16 cellular contexts compared by ENCODE assay signal in the genomic region with DNA sequence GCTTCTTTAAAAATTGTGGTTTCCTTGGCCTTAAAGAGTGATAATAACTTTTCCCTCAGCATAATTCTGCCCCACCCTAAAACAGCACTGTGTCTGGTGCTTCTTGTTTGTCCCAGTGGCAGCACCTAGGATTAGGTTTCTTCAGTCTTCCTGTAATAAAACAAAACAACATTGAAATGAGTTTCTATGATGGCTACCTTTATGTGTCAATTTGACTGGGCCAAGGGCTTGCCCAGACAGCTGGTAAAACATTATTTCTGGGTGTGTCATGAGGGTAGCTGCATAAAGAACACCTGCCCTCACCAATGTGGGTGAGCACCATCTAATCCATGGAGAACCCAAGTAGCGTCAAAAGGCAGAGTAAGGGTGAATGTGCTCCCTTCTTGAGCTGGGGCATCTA.
DNase-seq lines count a peak whose midpoint lies in the region; ATAC-seq, FAIRE-seq and TF ChIP-seq lines count a peak whose summit lies in the region.
"Had no signal": no experiment of that assay in that cellular context is flagged by ENCODE, and none has a peak within 500 bp of the region (broad histone marks: within the 10 kb centered on the region; RNA-seq: fewer than 3 reads in every experiment).

No MANE protein-coding gene starts in this region.

- FAIRE-seq in kidney (lab: Jason Lieb, UNC), result no peak

- peak overlapping the region; percentile 78 for H3K4me2 ChIP-seq in Karpas-422 (ENCODE audit: low read depth, low read length, poor library complexity, severe bottlenecking)
- H3K4me2 ChIP-seq in mammary epithelial cell (ENCODE audit: insufficient read depth, low read depth, low read length), result peak overlapping the region; percentile 40
- H3K4me2 ChIP-seq in parathyroid adenoma (ENCODE audit: low read length), result no peak overlapping the region
- H3K4me2 ChIP-seq: SK-N-SH had no signal

- H3K27ac ChIP-seq in Karpas-422 (ENCODE audit: low read length), result peak overlapping the region; percentile 99
- H3K27ac ChIP-seq in mammary epithelial cell (ENCODE audit: insufficient read depth, low read depth, low read length), result peak overlapping the region; percentile 99
- H3K27ac ChIP-seq in parathyroid adenoma, result peak overlapping the region; percentile 64
- H3K27ac ChIP-seq in CD4-positive, alpha-beta T cell (ENCODE audit: low read depth, low read length), result no peak overlapping the region
- no peak overlapping the region for H3K27ac ChIP-seq in kidney (ENCODE audit: low read depth in 2 of 2, low read length in 2 of 2)
- H3K27ac ChIP-seq: BLaER1 treated with 17β-estradiol and CSF1 and Interleukin-3, amounts not matched to agents 10 nM and 100 nM had no signal

- H2AFZ ChIP-seq in Karpas-422 (ENCODE audit: low read length), result no peak overlapping the region
- H2AFZ ChIP-seq in mammary epithelial cell (ENCODE audit: low read depth, low read length), result no peak overlapping the region
- H2AFZ ChIP-seq in parathyroid adenoma, result peak overlapping the region; percentile 72

- POLR2A ChIA-PET in CD4-positive, alpha-beta T cell (lab: Charles Lee), result no interaction called here

- no peaks in the 10 kb centered on the region for H4K20me1 ChIP-seq in Karpas-422 (ENCODE audit: insufficient read depth, low read depth, low read length)
- no peaks in the 10 kb centered on the region for H4K20me1 ChIP-seq in mammary epithelial cell (ENCODE audit: insufficient read depth, low read length)
- H4K20me1 ChIP-seq: BLaER1 treated with 17β-estradiol and CSF1 and Interleukin-3, amounts not matched to agents 10 nM and 100 nM had no signal

- H3K9me2 ChIP-seq in Karpas-422 (replicated peaks; ENCODE audit: insufficient read depth, low read length), result no peaks in the 10 kb centered on the region
- H3K9me2 ChIP-seq: SK-N-SH had no signal

- no peaks in the 10 kb centered on the region for H3K36me3 Mint-ChIP-seq in CD4-positive, alpha-beta T cell (ENCODE audit: low read depth)
- H3K36me3 Mint-ChIP-seq: activated naive CD8-positive, alpha-beta T cell treated with anti-CD3 and anti-CD28 coated beads for 36 hours; stimulated activated effector memory CD8-positive, alpha-beta T cell treated with anti-CD3 and anti-CD28 coated beads, Interleukin-12 subunit alpha, Interleukin-12 subunit beta, amount 100 ng/mL, for 72 hours had no signal

- intact Hi-C loops in mammary epithelial cell (cut with micrococcal nuclease), result loop anchor here (2.0 kb wide), 1 partner anchor 124 kb away; no protein-coding TSS in a partner anchor
- intact Hi-C loops in CD4-positive, alpha-beta T cell (cut with DNase I, micrococcal nuclease), result no loop called here
- intact Hi-C loops in kidney (cut with DNase I), result no loop called here

- H3K9me3 Mint-ChIP-seq in CD4-positive, alpha-beta T cell, result no peaks in the 10 kb centered on the region
- H3K9me3 Mint-ChIP-seq: activated naive CD8-positive, alpha-beta T cell treated with anti-CD3 and anti-CD28 coated beads for 36 hours; activated T-cell treated with anti-CD3 and anti-CD28 coated beads, Interleukin-2, amount 50 U/mL, for 24 hours; stimulated activated effector memory CD8-positive, alpha-beta T cell treated with anti-CD3 and anti-CD28 coated beads, Interleukin-12 subunit alpha, Interleukin-12 subunit beta, amount 100 ng/mL, for 72 hours had no signal

- CTCF ChIA-PET in mammary epithelial cell (lab: Charles Lee; ENCODE audit: low non-redundant PET), result no interaction called here
- CTCF ChIA-PET in CD4-positive, alpha-beta T cell (lab: Charles Lee), result no interaction called here

- no peak for TF ChIP-seq CTCF in mammary epithelial cell (conservative IDR thresholded peaks at IDR 0.05 in 1 of 2, IDR thresholded peaks at IDR 0.05 in 1 of 2; ENCODE audit: extremely low read depth in 1 of 2, insufficient read depth in 1 of 2, low read depth in 1 of 2, low read length in 2 of 2)
- TF ChIP-seq CTCF in parathyroid adenoma (IDR thresholded peaks at IDR 0.05), result no peak
- TF ChIP-seq CTCF in CD4-positive, alpha-beta T cell (IDR thresholded peaks at IDR 0.05), result no peak
- TF ChIP-seq CTCF in kidney (IDR thresholded peaks at IDR 0.05; ENCODE audit: borderline replicate concordance, extremely low read depth, insufficient read depth), result no peak

- H3K9me3 ChIP-seq in Karpas-422 (ENCODE audit: low read length) (no peaks in the 10 kb centered on the region), mammary epithelial cell (replicated peaks; ENCODE audit: insufficient read depth, low read length) (no peaks in the 10 kb centered on the region), parathyroid adenoma (ENCODE audit: control insufficient read depth, low read length) (no peaks in the 10 kb centered on the region), kidney (ENCODE audit: control insufficient read depth in 1 of 2, low read length in 2 of 2) (no peaks in the 10 kb centered on the region)
- H3K9me3 ChIP-seq in CD4-positive, alpha-beta T cell (ENCODE audit: control insufficient read depth, low read length), result no peaks in the 10 kb centered on the region
- H3K9me3 ChIP-seq: SK-N-SH had no signal

- H3K4me1 Mint-ChIP-seq in CD4-positive, alpha-beta T cell (ENCODE audit: low read depth), result no peaks in the 10 kb centered on the region
- H3K4me1 Mint-ChIP-seq: stimulated activated effector memory CD8-positive, alpha-beta T cell treated with anti-CD3 and anti-CD28 coated beads, Interleukin-12 subunit alpha, Interleukin-12 subunit beta, amount 100 ng/mL, for 72 hours had no signal

- H3K4me3 ChIP-seq in Karpas-422 (ENCODE audit: low read length) (peak overlapping the region; percentile 38), mammary epithelial cell (replicated peaks in 1 of 3; ENCODE audit: insufficient read depth in 1 of 3, low read depth in 2 of 3, low read length in 3 of 3) (no peak overlapping the region), parathyroid adenoma (ENCODE audit: low read depth, low read length) (no peak overlapping the region), kidney (ENCODE audit: low read length in 2 of 2) (no peak overlapping the region)
- H3K4me3 ChIP-seq: BLaER1 treated with 17β-estradiol and CSF1 and Interleukin-3, amounts not matched to agents 10 nM and 100 nM had no signal

- H3K27me3 ChIP-seq in Karpas-422 (ENCODE audit: low read length) (no peaks in the 10 kb centered on the region), mammary epithelial cell (ENCODE audit: insufficient read depth, low read length) (no peaks in the 10 kb centered on the region), parathyroid adenoma (ENCODE audit: control insufficient read depth, insufficient read depth, low read length) (no peaks in the 10 kb centered on the region)
- H3K27me3 ChIP-seq in CD4-positive, alpha-beta T cell (ENCODE audit: control insufficient read depth, insufficient read depth, low read length), result no peaks in the 10 kb centered on the region
- H3K27me3 ChIP-seq: BLaER1 treated with 17β-estradiol and CSF1 and Interleukin-3, amounts not matched to agents 10 nM and 100 nM had no signal

- H3K4me3 Mint-ChIP-seq in CD4-positive, alpha-beta T cell, result no peak overlapping the region
- H3K4me3 Mint-ChIP-seq: activated naive CD8-positive, alpha-beta T cell treated with anti-CD3 and anti-CD28 coated beads for 36 hours; activated T-cell treated with anti-CD3 and anti-CD28 coated beads, Interleukin-2, amount 50 U/mL, for 24 hours; stimulated activated effector memory CD8-positive, alpha-beta T cell treated with anti-CD3 and anti-CD28 coated beads, Interleukin-12 subunit alpha, Interleukin-12 subunit beta, amount 100 ng/mL, for 72 hours had no signal

- H3K79me2 ChIP-seq in Karpas-422 (ENCODE audit: low read length), result no peaks in the 10 kb centered on the region
- no peaks in the 10 kb centered on the region for H3K79me2 ChIP-seq in mammary epithelial cell (ENCODE audit: insufficient read depth, low read length)
- H3K79me2 ChIP-seq in parathyroid adenoma, result no peaks in the 10 kb centered on the region

- DNase-seq in Karpas-422 (peak; percentile 55), NCI-H345 treated with DMSO at 0.1 percent for 48 hours (lab: John Stamatoyannopoulos, UW; ENCODE audit: unreplicated experiment) (peak; percentile 23), mammary epithelial cell (peak; percentile 85), epidermal melanocyte (ENCODE audit: insufficient read length, low spot score) (no peak), kidney (no peak)
- DNase-seq in CD4-positive, alpha-beta T cell, result no peak
- DNase-seq: activated naive CD8-positive, alpha-beta T cell treated with anti-CD3 and anti-CD28 coated beads for 36 hours; activated T-cell treated with anti-CD3 and anti-CD28 coated beads, Interleukin-2, amount 50 U/mL, for 24 hours; effector CD8-positive, alpha-beta T cell; H7; NK-92 treated with Interleukin-12 subunit alpha and Interleukin-12 subunit beta, amount 100 ng/mL, for 24 hours; nucleus accumbens; SK-N-SH had no signal

- TSS peak; percentile 85 for BruUV-seq in mammary epithelial cell (replicated peaks; lab: Mats Ljungman, UMichigan)

- H3K4me1 ChIP-seq in Karpas-422 (ENCODE audit: low read length), result peaks cover 95% of the 10 kb centered on the region
- peaks cover 65% of the 10 kb centered on the region for H3K4me1 ChIP-seq in mammary epithelial cell (ENCODE audit: insufficient read depth, low read length)
- H3K4me1 ChIP-seq in parathyroid adenoma, result peaks cover 36% of the 10 kb centered on the region
- peaks cover 24 to 30% of the 10 kb centered on the region in 2 donors for H3K4me1 ChIP-seq in kidney (ENCODE audit: control insufficient read depth in 1 of 2, insufficient read depth in 1 of 2, low read depth in 1 of 2, low read length in 2 of 2)

- no peaks in the 10 kb centered on the region for H3K36me3 ChIP-seq in Karpas-422 (ENCODE audit: insufficient read depth, low read length)
- no peaks in the 10 kb centered on the region for H3K36me3 ChIP-seq in mammary epithelial cell (ENCODE audit: insufficient read depth, low read length)
- no peaks in the 10 kb centered on the region for H3K36me3 ChIP-seq in parathyroid adenoma (ENCODE audit: control insufficient read depth, insufficient read depth, low read length)
- no peaks in the 10 kb centered on the region for H3K36me3 ChIP-seq in kidney (ENCODE audit: control insufficient read depth in 1 of 2, insufficient read depth in 2 of 2, low read length in 2 of 2)
- H3K36me3 ChIP-seq: BLaER1 treated with 17β-estradiol and CSF1 and Interleukin-3, amounts not matched to agents 10 nM and 100 nM had no signal

- peaks cover 25% of the 10 kb centered on the region for H3K27me3 Mint-ChIP-seq in CD4-positive, alpha-beta T cell

- dilution Hi-C loops in mammary epithelial cell (cut with HindIII; ENCODE audit: low sequenced_read_pairs), result loop anchor here (5.0 kb wide), 1 partner anchor 50 kb away; no protein-coding TSS in a partner anchor

- WGBS in mammary epithelial cell (ENCODE audit: low coverage, missing lambda C conversion rate), result 87% methylated on average over 1 of the region's 1 CpG

- H3K9ac ChIP-seq in Karpas-422 (ENCODE audit: low read length), result peak overlapping the region; percentile 81
- H3K9ac ChIP-seq in mammary epithelial cell (ENCODE audit: insufficient read depth, low read length), result peak overlapping the region; percentile 81
- H3K9ac ChIP-seq in parathyroid adenoma, result no peak overlapping the region
- H3K9ac ChIP-seq in kidney (ENCODE audit: low read length in 2 of 2), result no peak overlapping the region
- H3K9ac ChIP-seq: BLaER1 treated with 17β-estradiol and CSF1 and Interleukin-3, amounts not matched to agents 10 nM and 100 nM; SK-N-SH had no signal

- in situ Hi-C loops in mammary epithelial cell (cut with MboI; ENCODE audit: low sequenced_read_pairs in 2 of 2), result no loop called here

- no peak for ATAC-seq in CD4-positive, alpha-beta T cell (ENCODE audit: poor library complexity)
- ATAC-seq: stimulated activated effector memory CD8-positive, alpha-beta T cell treated with anti-CD3 and anti-CD28 coated beads, Interleukin-12 subunit alpha, Interleukin-12 subunit beta, amount 100 ng/mL, for 72 hours had no signal

- H3K27ac Mint-ChIP-seq in CD4-positive, alpha-beta T cell, result no peak overlapping the region
- H3K27ac Mint-ChIP-seq: activated naive CD8-positive, alpha-beta T cell treated with anti-CD3 and anti-CD28 coated beads for 36 hours; activated T-cell treated with anti-CD3 and anti-CD28 coated beads, Interleukin-2, amount 50 U/mL, for 24 hours; stimulated activated effector memory CD8-positive, alpha-beta T cell treated with anti-CD3 and anti-CD28 coated beads, Interleukin-12 subunit alpha, Interleukin-12 subunit beta, amount 100 ng/mL, for 72 hours had no signal

Comparison
In these comparisons a context has a peak if more than half of its experiments do, and no peak if none do; other contexts are left out.
1. DNase-seq: peak in Karpas-422 (single experiment), NCI-H345 treated with DMSO at 0.1 percent for 48 hours (single experiment) and mammary epithelial cell (single experiment); none in CD4-positive, alpha-beta T cell (0 of 10), epidermal melanocyte (single experiment) and kidney (single experiment).
2. H3K27ac ChIP-seq: peak in Karpas-422 (single experiment), mammary epithelial cell (single experiment) and parathyroid adenoma (single experiment); none in CD4-positive, alpha-beta T cell (single experiment) and kidney (0 of 2).
3. H3K9ac ChIP-seq: peak in Karpas-422 (single experiment) and mammary epithelial cell (single experiment); none in parathyroid adenoma (single experiment) and kidney (0 of 2).